Comparison of ENCODE assay signal across 16 cellular contexts in the genomic region with DNA sequence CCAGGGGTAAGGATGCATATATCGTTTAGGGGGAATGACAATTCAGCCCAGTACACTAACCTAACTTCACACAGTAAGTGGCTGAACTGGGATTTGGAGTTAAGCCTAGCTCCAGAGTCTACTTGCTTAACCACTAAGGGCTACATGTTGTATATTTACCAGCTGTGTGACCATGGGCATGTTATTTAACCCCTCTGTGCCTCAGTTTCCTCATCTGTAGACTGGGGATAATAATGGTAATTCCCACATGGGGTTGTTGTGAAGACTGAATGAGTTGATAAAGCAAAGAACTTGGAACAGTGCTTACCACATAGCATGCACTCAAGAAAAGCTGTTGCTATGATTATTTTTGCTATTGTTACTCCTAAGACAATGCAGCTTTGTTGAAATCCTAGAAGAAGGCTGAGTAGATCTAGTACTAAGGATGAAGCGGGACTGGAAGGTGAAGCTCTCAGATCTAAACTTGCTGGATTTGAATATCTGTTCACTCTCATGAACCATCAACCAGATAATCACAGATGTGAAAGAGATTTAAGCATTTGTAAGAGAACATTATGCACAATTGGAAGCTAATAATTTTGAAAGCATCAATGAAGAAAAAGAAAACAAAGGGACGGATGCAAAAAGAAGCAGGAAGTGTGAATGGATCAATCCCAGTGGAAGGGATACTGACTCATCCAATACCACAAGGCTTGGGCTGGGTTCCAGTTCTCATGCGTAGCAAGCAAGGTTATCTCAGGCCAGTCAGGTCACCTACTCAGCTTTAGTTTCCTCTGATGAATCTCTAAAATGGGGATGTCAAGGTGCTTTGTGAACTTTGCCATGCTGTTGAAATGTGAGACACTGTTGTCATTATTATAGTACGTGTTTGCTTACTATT.
DNase-seq lines count a peak whose midpoint lies in the region; ATAC-seq, FAIRE-seq and TF ChIP-seq lines count a peak whose summit lies in the region.
"Had no signal": no experiment of that assay in that cellular context is flagged by ENCODE, and none has a peak within 500 bp of the region (broad histone marks: within the 10 kb centered on the region; RNA-seq: fewer than 3 reads in every experiment).

No MANE protein-coding gene starts in this region.

- H3K36me3 Mint-ChIP-seq in activated naive CD4-positive, alpha-beta T cell treated with anti-CD3 and anti-CD28 coated beads for 36 hours (ENCODE audit: low read depth) = no peaks in the 10 kb centered on the region
- H3K36me3 Mint-ChIP-seq: activated naive CD8-positive, alpha-beta T cell treated with anti-CD3 and anti-CD28 coated beads, Interleukin-2, amount 10 ng/mL, durations not matched to agents 7 days and 5 days; T-cell had no signal

- peak overlapping the region; percentile 38 for H3K4me2 ChIP-seq in PC-3 (ENCODE audit: low read length)

- no peaks in the 10 kb centered on the region for H3F3A ChIP-seq in PC-3 (ENCODE audit: low read length, unreplicated experiment)

- no peaks in the 10 kb centered on the region for H3K27me3 ChIP-seq in PC-3 (ENCODE audit: low read length)
- H3K27me3 ChIP-seq: uterus had no signal

- no peaks in the 10 kb centered on the region for H3K9me3 Mint-ChIP-seq in activated naive CD4-positive, alpha-beta T cell treated with anti-CD3 and anti-CD28 coated beads for 36 hours
- H3K9me3 Mint-ChIP-seq: activated naive CD8-positive, alpha-beta T cell treated with anti-CD3 and anti-CD28 coated beads, Interleukin-2, amount 10 ng/mL, durations not matched to agents 7 days and 5 days; effector memory CD8-positive, alpha-beta T cell; T-cell had no signal

- no peaks in the 10 kb centered on the region for H3K79me2 ChIP-seq in PC-3 (ENCODE audit: low read length)

- POLR2A ChIA-PET in PC-3 (lab: Charles Lee; ENCODE audit: unreplicated experiment) = no interaction called here

- no peaks in the 10 kb centered on the region for H4K20me1 ChIP-seq in PC-3 (ENCODE audit: low read length)

- DNase-seq in EL (peak; percentile 85), PC-3 (peak; percentile 47), dermis blood vessel endothelial cell (peak; percentile 96), myocyte (ENCODE audit: low read depth) (peak; percentile 67), NCI-H2107 (lab: John Stamatoyannopoulos, UW) (no peak), NOMO-1 treated with DMSO at 0.1 percent for 48 hours (lab: John Stamatoyannopoulos, UW; ENCODE audit: unreplicated experiment) (no peak), kidney (no peak)
- DNase-seq in activated naive CD4-positive, alpha-beta T cell treated with anti-CD3 and anti-CD28 coated beads for 36 hours = no peak
- DNase-seq: activated naive CD8-positive, alpha-beta T cell treated with anti-CD3 and anti-CD28 coated beads, Interleukin-2, amount 10 ng/mL, durations not matched to agents 7 days and 5 days; COR-L47; effector memory CD8-positive, alpha-beta T cell; naive thymus-derived CD4-positive, alpha-beta T cell; NCI-H1436 treated with DMSO at 0.1 percent for 48 hours; T-cell; uterus had no signal

- H3K4me3 ChIP-seq in PC-3 (ENCODE audit: low read length) (no peak overlapping the region), kidney (ENCODE audit: low read length in 2 of 2) (no peak overlapping the region)
- H3K4me3 ChIP-seq: GM12878, uterus had no signal

- H3K9me3 ChIP-seq in PC-3 (ENCODE audit: low read length) = no peaks in the 10 kb centered on the region
- H3K9me3 ChIP-seq in kidney (ENCODE audit: control insufficient read depth in 1 of 2, low read length in 2 of 2) = no peaks in the 10 kb centered on the region
- H3K9me3 ChIP-seq: uterus had no signal

- H3K9me2 ChIP-seq in PC-3 (replicated peaks; ENCODE audit: low read length) = no peaks in the 10 kb centered on the region

- intact Hi-C loops in PC-3 (cut with micrococcal nuclease) = no loop called here
- intact Hi-C loops in activated naive CD4-positive, alpha-beta T cell treated with anti-CD3 and anti-CD28 coated beads for 36 hours (cut with micrococcal nuclease) = no loop called here
- intact Hi-C loops in kidney (cut with DNase I) = no loop called here

- peaks cover 5% of the 10 kb centered on the region for H3K27me3 Mint-ChIP-seq in activated naive CD4-positive, alpha-beta T cell treated with anti-CD3 and anti-CD28 coated beads for 36 hours (ENCODE audit: low read depth)

- H3K36me3 ChIP-seq in PC-3 (ENCODE audit: low read depth, low read length) (no peaks in the 10 kb centered on the region), kidney (ENCODE audit: control insufficient read depth in 1 of 2, insufficient read depth in 2 of 2, low read length in 2 of 2) (no peaks in the 10 kb centered on the region)
- H3K36me3 ChIP-seq: uterus had no signal

- H3K9ac ChIP-seq in PC-3 (ENCODE audit: low read length) (no peak overlapping the region), kidney (ENCODE audit: low read length in 2 of 2) (no peak overlapping the region)

- H3K27ac Mint-ChIP-seq in activated naive CD4-positive, alpha-beta T cell treated with anti-CD3 and anti-CD28 coated beads for 36 hours = no peak overlapping the region
- H3K27ac Mint-ChIP-seq: activated naive CD8-positive, alpha-beta T cell treated with anti-CD3 and anti-CD28 coated beads, Interleukin-2, amount 10 ng/mL, durations not matched to agents 7 days and 5 days; effector memory CD8-positive, alpha-beta T cell; naive thymus-derived CD4-positive, alpha-beta T cell had no signal

- CTCF ChIA-PET in PC-3 (lab: Charles Lee) = no interaction called here
- CTCF ChIA-PET in activated naive CD4-positive, alpha-beta T cell treated with anti-CD3 and anti-CD28 coated beads for 36 hours (lab: Charles Lee) = interaction anchor here (1.0 to 1.3 kb wide), 2 partner anchors 18 to 441 kb away, joined by 3 to 4 read pairs; no protein-coding TSS in a partner anchor

- H3K27ac ChIP-seq in PC-3 (ENCODE audit: low read length) (peak overlapping the region; percentile 30; the same call in 1 of the 2 replicates), kidney (ENCODE audit: low read depth in 2 of 2, low read length in 2 of 2) (no peak overlapping the region)
- H3K27ac ChIP-seq: uterus had no signal

- TF ChIP-seq CTCF in PC-3 (conservative IDR thresholded peaks at IDR 0.05; ENCODE audit: low read depth, low read length) (no peak), kidney (IDR thresholded peaks at IDR 0.05; ENCODE audit: borderline replicate concordance, extremely low read depth, insufficient read depth) (no peak)

- peak; percentile 70 for ATAC-seq in PC-3
- ATAC-seq: effector memory CD8-positive, alpha-beta T cell; GM12878; naive thymus-derived CD4-positive, alpha-beta T cell; T-cell had no signal

- H3K4me1 ChIP-seq in PC-3 (ENCODE audit: insufficient read depth, low read length) (0 out of 2 replicates have a peak, but pooled peaks cover 7% of the 10 kb centered on the region), kidney (ENCODE audit: control insufficient read depth in 1 of 2, insufficient read depth in 1 of 2, low read depth in 1 of 2, low read length in 2 of 2) (no peaks in the 10 kb centered on the region)
- H3K4me1 ChIP-seq: uterus had no signal

- FAIRE-seq in kidney (lab: Jason Lieb, UNC) = no peak
- FAIRE-seq: GM12878 had no signal

- BruUV-seq in PC-3 (replicated peaks; lab: Mats Ljungman, UMichigan) = no TSS peak

- no peak overlapping the region for H3K4me3 Mint-ChIP-seq in activated naive CD4-positive, alpha-beta T cell treated with anti-CD3 and anti-CD28 coated beads for 36 hours
- H3K4me3 Mint-ChIP-seq: activated naive CD8-positive, alpha-beta T cell treated with anti-CD3 and anti-CD28 coated beads, Interleukin-2, amount 10 ng/mL, durations not matched to agents 7 days and 5 days; effector memory CD8-positive, alpha-beta T cell; naive thymus-derived CD4-positive, alpha-beta T cell; T-cell had no signal

- no peak overlapping the region for H2AFZ ChIP-seq in PC-3 (ENCODE audit: low read length)

- no peaks in the 10 kb centered on the region for H3K4me1 Mint-ChIP-seq in activated naive CD4-positive, alpha-beta T cell treated with anti-CD3 and anti-CD28 coated beads for 36 hours (ENCODE audit: low read depth)
- H3K4me1 Mint-ChIP-seq: naive thymus-derived CD4-positive, alpha-beta T cell; T-cell had no signal

Comparison
In these comparisons a context has a peak if more than half of its experiments do, and no peak if none do; other contexts are left out.
1. DNase-seq: peak in EL (single experiment), PC-3 (single experiment), dermis blood vessel endothelial cell (single experiment) and myocyte (single experiment); none in activated naive CD4-positive, alpha-beta T cell treated with anti-CD3 and anti-CD28 coated beads for 36 hours (single experiment), NCI-H2107 (single experiment), NOMO-1 treated with DMSO at 0.1 percent for 48 hours (single experiment) and kidney (single experiment).